9 cellular contexts compared by ENCODE assay signal in genomic region chr11:26276798-26277424, GRCh38. TPM values are rescaled to one million over a fixed set of nuclear protein-coding genes. Genes with fewer than 3 reads are reported as not detected.
DNase-seq lines count a peak whose midpoint lies in the region; ATAC-seq, FAIRE-seq and TF ChIP-seq lines count a peak whose summit lies in the region.
"Had no signal": no experiment of that assay in that cellular context is flagged by ENCODE, and none has a peak within 500 bp of the region (broad histone marks: within the 10 kb centered on the region; RNA-seq: fewer than 3 reads in every experiment).

No MANE protein-coding gene starts in this region.

- peak; percentile 92 for ATAC-seq in GM18909 (IDR thresholded peaks at IDR 0.05; ENCODE audit: poor library complexity, unreplicated experiment)
- ATAC-seq in HG03097 (IDR thresholded peaks at IDR 0.05; ENCODE audit: low FRiP score, unreplicated experiment), result peak; percentile 94
- peak; percentile 27 for ATAC-seq in activated CD8-positive, alpha-beta memory T cell treated with anti-CD3 and anti-CD28 coated beads, Interleukin-2, amount 10 ng/mL, durations not matched to agents 7 days and 5 days
- peak; percentile 80 for ATAC-seq in omental fat pad (ENCODE audit: low FRiP score)

- no peaks in the 10 kb centered on the region for H3K9me3 Mint-ChIP-seq in activated CD8-positive, alpha-beta memory T cell treated with anti-CD3 and anti-CD28 coated beads, Interleukin-2, amount 10 ng/mL, durations not matched to agents 7 days and 5 days (ENCODE audit: low read depth)

- DNase-seq in Caki2 (ENCODE audit: low read depth), result peak; percentile 47
- DNase-seq in NCI-H226, result peak; percentile 4
- peak; percentile 49 for DNase-seq in activated CD8-positive, alpha-beta memory T cell treated with anti-CD3 and anti-CD28 coated beads, Interleukin-2, amount 10 ng/mL, durations not matched to agents 7 days and 5 days
- DNase-seq in frontal cortex (ENCODE audit: low spot score in 2 of 2), result peak in 1 of 2 donors; percentile 2
- DNase-seq in omental fat pad (ENCODE audit: low spot score), result peak; percentile 42
- DNase-seq in amniotic stem cell (lab: John Stamatoyannopoulos, UW), result no peak

- no peaks in the 10 kb centered on the region for H3K36me3 Mint-ChIP-seq in activated CD8-positive, alpha-beta memory T cell treated with anti-CD3 and anti-CD28 coated beads, Interleukin-2, amount 10 ng/mL, durations not matched to agents 7 days and 5 days
- H3K36me3 Mint-ChIP-seq: activated naive CD8-positive, alpha-beta T cell had no signal

- no peak overlapping the region for H3K27ac Mint-ChIP-seq in activated CD8-positive, alpha-beta memory T cell treated with anti-CD3 and anti-CD28 coated beads, Interleukin-2, amount 10 ng/mL, durations not matched to agents 7 days and 5 days
- H3K27ac Mint-ChIP-seq: activated naive CD8-positive, alpha-beta T cell had no signal

- TF ChIP-seq CTCF in omental fat pad (IDR thresholded peaks at IDR 0.05), result peak in 1 of 3 donors; percentile 87

- in situ Hi-C loops in Caki2 (cut with HindIII; ENCODE audit: low pct_unique_long_range_greater_than_20kb, low sequenced_read_pairs), result no loop called here

- no peak overlapping the region for H3K4me3 Mint-ChIP-seq in activated CD8-positive, alpha-beta memory T cell treated with anti-CD3 and anti-CD28 coated beads, Interleukin-2, amount 10 ng/mL, durations not matched to agents 7 days and 5 days
- H3K4me3 Mint-ChIP-seq: activated naive CD8-positive, alpha-beta T cell had no signal

- H3K27me3 Mint-ChIP-seq in activated CD8-positive, alpha-beta memory T cell treated with anti-CD3 and anti-CD28 coated beads, Interleukin-2, amount 10 ng/mL, durations not matched to agents 7 days and 5 days, result no peaks in the 10 kb centered on the region

- CTCF ChIA-PET in activated CD8-positive, alpha-beta memory T cell treated with anti-CD3 and anti-CD28 coated beads, Interleukin-2, amount 10 ng/mL, durations not matched to agents 7 days and 5 days (lab: Charles Lee), result no interaction called here

- H3K4me1 Mint-ChIP-seq in activated CD8-positive, alpha-beta memory T cell treated with anti-CD3 and anti-CD28 coated beads, Interleukin-2, amount 10 ng/mL, durations not matched to agents 7 days and 5 days, result no peaks in the 10 kb centered on the region

- FAIRE-seq in frontal cortex (lab: Jason Lieb, UNC), result peak; percentile 88

RNA-seq across cellular contexts. Expression of gene ANO3, which starts 55.0 kb away (rescaled TPM):
- total RNA-seq in Caki2 (2014; rRNA removed; shearing (Covaris generic); ENCODE audit: low replicate concordance), result not detected in 2 replicates
- total RNA-seq in activated CD8-positive, alpha-beta memory T cell treated with anti-CD3 and anti-CD28 coated beads, Interleukin-2, amount 10 ng/mL, durations not matched to agents 7 days and 5 days, result under 1 TPM in 1 of 2 experiments, not detected in 1; 0.05 TPM
- total RNA-seq in frontal cortex (4.1 TPM), omental fat pad (1 to 10 TPM in 2 of 4 donors, under 1 TPM in 2; 0.56 to 4.1 (median 1.6) TPM)

Comparison
In these comparisons a context has a peak if more than half of its experiments do, and no peak if none do; other contexts are left out.
1. ATAC-seq: peak in every context shown above with its lines; median percentile 94 in HG03097; 92 in GM18909; 80 in omental fat pad; 27 in activated CD8-positive, alpha-beta memory T cell treated with anti-CD3 and anti-CD28 coated beads, Interleukin-2, amount 10 ng/mL, durations not matched to agents 7 days and 5 days.